In the genomic region with DNA sequence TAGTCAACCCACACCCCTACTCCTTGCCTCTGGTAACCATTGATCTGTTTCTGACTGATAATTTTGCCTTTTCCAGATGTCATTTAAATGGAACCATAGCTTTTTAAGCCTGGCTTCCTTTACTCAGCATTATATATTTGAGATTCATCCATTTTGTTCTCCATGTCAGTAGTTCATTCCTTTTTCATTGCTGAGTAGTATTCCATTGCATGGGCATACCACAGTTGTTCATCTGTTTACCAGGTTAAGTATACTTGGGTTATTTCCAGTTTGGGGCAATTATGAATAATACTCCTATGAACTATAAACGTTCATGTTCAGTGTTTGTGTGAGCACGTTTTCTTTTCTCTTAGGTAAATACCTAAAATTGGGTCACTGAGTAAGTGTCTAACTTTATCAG, we compare ENCODE assay signal across 4 cellular contexts.
TF ChIP-seq lines count a peak whose summit lies in the region.

No MANE protein-coding gene starts in this region.

TF ChIP-seq in SK-N-SH treated with all-trans-retinoic acid at 6 μM for 48 hours, 23 proteins besides CTCF, POLR2A, EP300 and RAD21:
- TF ChIP-seq, protein P1, sequence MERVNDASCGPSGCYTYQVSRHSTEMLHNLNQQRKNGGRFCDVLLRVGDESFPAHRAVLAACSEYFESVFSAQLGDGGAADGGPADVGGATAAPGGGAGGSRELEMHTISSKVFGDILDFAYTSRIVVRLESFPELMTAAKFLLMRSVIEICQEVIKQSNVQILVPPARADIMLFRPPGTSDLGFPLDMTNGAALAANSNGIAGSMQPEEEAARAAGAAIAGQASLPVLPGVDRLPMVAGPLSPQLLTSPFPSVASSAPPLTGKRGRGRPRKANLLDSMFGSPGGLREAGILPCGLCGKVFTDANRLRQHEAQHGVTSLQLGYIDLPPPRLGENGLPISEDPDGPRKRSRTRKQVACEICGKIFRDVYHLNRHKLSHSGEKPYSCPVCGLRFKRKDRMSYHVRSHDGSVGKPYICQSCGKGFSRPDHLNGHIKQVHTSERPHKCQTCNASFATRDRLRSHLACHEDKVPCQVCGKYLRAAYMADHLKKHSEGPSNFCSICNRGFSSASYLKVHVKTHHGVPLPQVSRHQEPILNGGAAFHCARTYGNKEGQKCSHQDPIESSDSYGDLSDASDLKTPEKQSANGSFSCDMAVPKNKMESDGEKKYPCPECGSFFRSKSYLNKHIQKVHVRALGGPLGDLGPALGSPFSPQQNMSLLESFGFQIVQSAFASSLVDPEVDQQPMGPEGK (CRISPR knock-in tag; IDR thresholded peaks at IDR 0.05; ENCODE audit: borderline replicate concordance), result no peak
- TF ChIP-seq TCF4 (CRISPR knock-in tag; IDR thresholded peaks at IDR 0.05; ENCODE audit: borderline replicate concordance) (no peak), PPARA (CRISPR knock-in tag; IDR thresholded peaks at IDR 0.05; ENCODE audit: borderline replicate concordance) (no peak), ZFP30 (CRISPR knock-in tag; IDR thresholded peaks at IDR 0.05) (no peak), ZNF8 (CRISPR knock-in tag; IDR thresholded peaks at IDR 0.05) (peak; percentile 100), ZNF565 (CRISPR knock-in tag; conservative IDR thresholded peaks at IDR 0.05; ENCODE audit: low read depth) (no peak)
TF ChIP-seq in SK-N-SH treated with all-trans-retinoic acid at 6 μM for 48 hours: peak in this region for 1.

TF ChIP-seq in SK-N-SH, 30 proteins besides CTCF, POLR2A, EP300 and RAD21:
- TF ChIP-seq, protein P2, sequence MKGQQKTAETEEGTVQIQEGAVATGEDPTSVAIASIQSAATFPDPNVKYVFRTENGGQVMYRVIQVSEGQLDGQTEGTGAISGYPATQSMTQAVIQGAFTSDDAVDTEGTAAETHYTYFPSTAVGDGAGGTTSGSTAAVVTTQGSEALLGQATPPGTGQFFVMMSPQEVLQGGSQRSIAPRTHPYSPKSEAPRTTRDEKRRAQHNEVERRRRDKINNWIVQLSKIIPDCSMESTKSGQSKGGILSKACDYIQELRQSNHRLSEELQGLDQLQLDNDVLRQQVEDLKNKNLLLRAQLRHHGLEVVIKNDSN (IDR thresholded peaks at IDR 0.05; ENCODE audit: borderline replicate concordance, low read depth), result no peak
- TF ChIP-seq CHD2 (IDR thresholded peaks at IDR 0.05; ENCODE audit: low read length, partially characterized antibody) (no peak), SIN3A (IDR thresholded peaks at IDR 0.05; ENCODE audit: borderline replicate concordance, low read depth, low read length) (no peak)
- TF ChIP-seq, protein P3, sequence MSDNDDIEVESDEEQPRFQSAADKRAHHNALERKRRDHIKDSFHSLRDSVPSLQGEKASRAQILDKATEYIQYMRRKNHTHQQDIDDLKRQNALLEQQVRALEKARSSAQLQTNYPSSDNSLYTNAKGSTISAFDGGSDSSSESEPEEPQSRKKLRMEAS (IDR thresholded peaks at IDR 0.05; ENCODE audit: low read depth), result no peak

TF ChIP-seq in A549, 52 proteins besides CTCF, POLR2A, EP300 and RAD21:
- 0 out of 2 replicates have a peak, but pooled peaks have one; percentile 66 for TF ChIP-seq KDM1A (IDR thresholded peaks at IDR 0.05; ENCODE audit: low read depth)
- TF ChIP-seq, protein P4, sequence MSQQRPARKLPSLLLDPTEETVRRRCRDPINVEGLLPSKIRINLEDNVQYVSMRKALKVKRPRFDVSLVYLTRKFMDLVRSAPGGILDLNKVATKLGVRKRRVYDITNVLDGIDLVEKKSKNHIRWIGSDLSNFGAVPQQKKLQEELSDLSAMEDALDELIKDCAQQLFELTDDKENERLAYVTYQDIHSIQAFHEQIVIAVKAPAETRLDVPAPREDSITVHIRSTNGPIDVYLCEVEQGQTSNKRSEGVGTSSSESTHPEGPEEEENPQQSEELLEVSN (IDR thresholded peaks at IDR 0.05; ENCODE audit: borderline replicate concordance, low read depth), result no peak
TF ChIP-seq in A549: peak in this region for 1.

TF ChIP-seq in H1, 55 proteins besides CTCF, POLR2A, EP300 and RAD21:
- TF ChIP-seq YY1 (IDR thresholded peaks at IDR 0.05; ENCODE audit: low read depth, low read length) (no peak), TEAD4 (IDR thresholded peaks at IDR 0.05; ENCODE audit: low read depth, low read length) (no peak), HDAC2 (IDR thresholded peaks at IDR 0.05; ENCODE audit: borderline replicate concordance in 1 of 2, low read depth in 2 of 2, low read length in 2 of 2) (peak in 1 of 2 experiments; percentile 89; a peak in 1 of 4 replicates), SRF (IDR thresholded peaks at IDR 0.05; ENCODE audit: low read depth, low read length) (no peak), KDM1A (IDR thresholded peaks at IDR 0.05; ENCODE audit: borderline replicate concordance, low read length) (peak; percentile 98), BRCA1 (IDR thresholded peaks at IDR 0.05; ENCODE audit: low read depth, low read length) (no peak), POU5F1 (IDR thresholded peaks at IDR 0.05; ENCODE audit: low read depth, low read length) (no peak), SIRT6 (IDR thresholded peaks at IDR 0.05; ENCODE audit: low read length) (no peak)
